ENCODE assay signal across 8 cellular contexts in the genomic region with DNA sequence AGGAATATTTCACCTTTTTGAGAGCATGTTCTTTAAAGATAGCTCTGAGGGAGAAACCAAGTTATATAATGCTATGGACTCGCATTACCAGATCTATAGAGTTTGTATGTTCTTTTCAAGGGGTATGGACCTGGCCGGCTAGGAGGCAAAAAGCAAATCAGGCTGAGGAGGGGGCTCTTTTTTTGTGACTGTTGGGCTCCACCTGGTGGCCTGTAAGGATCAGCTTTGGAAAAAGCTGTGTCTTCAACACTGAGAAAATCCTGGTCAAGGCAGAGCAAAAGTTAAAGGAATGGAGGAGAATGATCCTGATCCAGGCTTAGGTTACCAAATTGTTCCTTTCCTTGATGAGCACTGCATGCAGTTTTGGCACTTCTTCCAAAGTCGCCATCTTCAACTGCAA.
DNase-seq lines count a peak whose midpoint lies in the region; ATAC-seq, FAIRE-seq and TF ChIP-seq lines count a peak whose summit lies in the region.

No MANE protein-coding gene starts in this region.

- H3K36me3 ChIP-seq in astrocyte (ENCODE audit: insufficient read depth, low read length), result no peaks in the 10 kb centered on the region
- H3K36me3 ChIP-seq in effector memory CD4-positive, alpha-beta T cell (ENCODE audit: control insufficient read depth, insufficient read depth, low read length), result no peaks in the 10 kb centered on the region

- no peaks in the 10 kb centered on the region for H3K27me3 Mint-ChIP-seq in astrocyte (ENCODE audit: low read depth, unreplicated experiment)

- H4K20me1 ChIP-seq in astrocyte (ENCODE audit: insufficient read depth, low read length), result no peaks in the 10 kb centered on the region

- no peak overlapping the region for H3K27ac Mint-ChIP-seq in astrocyte (ENCODE audit: unreplicated experiment)

- no peak overlapping the region for H3K4me3 ChIP-seq in astrocyte (ENCODE audit: insufficient read depth, low read depth, low read length)
- H3K4me3 ChIP-seq in effector memory CD4-positive, alpha-beta T cell (ENCODE audit: insufficient read depth, low read depth, low read length, poor library complexity, severe bottlenecking), result no peak overlapping the region

- H3K9me3 ChIP-seq in astrocyte (ENCODE audit: insufficient read depth, low read depth, low read length), result no peaks in the 10 kb centered on the region
- no peaks in the 10 kb centered on the region for H3K9me3 ChIP-seq in effector memory CD4-positive, alpha-beta T cell (ENCODE audit: control insufficient read depth, low read length)

- ATAC-seq in Right ventricle myocardium superior (ENCODE audit: poor library complexity), result peak; percentile 80
- peak; percentile 53 for ATAC-seq in stimulated activated naive CD8-positive, alpha-beta T cell treated with anti-CD3 and anti-CD28 coated beads, Interleukin-15, Interleukin-2, amounts not matched to agents 100 U/mL and 50 U/mL, for 24 hours

- H3K4me1 Mint-ChIP-seq in astrocyte (ENCODE audit: low read depth, unreplicated experiment), result peaks cover 10% of the 10 kb centered on the region

- intact Hi-C loops in Right ventricle myocardium superior (cut with DNase I) (loop anchor here (5.0 kb wide), 1 partner anchor 215 kb away; the partner anchor contains the start of gene NPPC), cardiac septum (cut with DNase I) (loop anchor here (1.0 kb wide), 1 partner anchor 217 kb away; no protein-coding TSS in a partner anchor)

- no peaks in the 10 kb centered on the region for H3K9me3 Mint-ChIP-seq in astrocyte (ENCODE audit: unreplicated experiment)

- no peak overlapping the region for H3K4me2 ChIP-seq in astrocyte (ENCODE audit: low read length)

- no peak for DNase-seq in Right ventricle myocardium superior
- no peak for DNase-seq in cardiac septum (ENCODE audit: low spot score)
- DNase-seq in NCI-H2227 treated with DMSO at 0.1 percent for 48 hours (lab: John Stamatoyannopoulos, UW), result peak; percentile 8
- peak; percentile 8 for DNase-seq in astrocyte (ENCODE audit: low read depth)
- DNase-seq in iris pigment epithelial cell (ENCODE audit: low read depth), result peak; percentile 20
- peak; percentile 30 for DNase-seq in stimulated activated naive CD8-positive, alpha-beta T cell treated with anti-CD3 and anti-CD28 coated beads, Interleukin-15, Interleukin-2, amounts not matched to agents 100 U/mL and 50 U/mL, for 24 hours
- no peak for DNase-seq in effector memory CD4-positive, alpha-beta T cell
- DNase-seq in NCI-H128 (lab: John Stamatoyannopoulos, UW; ENCODE audit: unreplicated experiment), result no peak

- peak; percentile 65 for FAIRE-seq in astrocyte (lab: Jason Lieb, UNC)

- H3K36me3 Mint-ChIP-seq in astrocyte (ENCODE audit: low read depth, unreplicated experiment), result peaks cover 2% of the 10 kb centered on the region

- TF ChIP-seq CTCF in astrocyte (IDR thresholded peaks at IDR 0.05; ENCODE audit: insufficient read depth, low read depth, low read length), result peak; percentile 65

- H3K4me3 Mint-ChIP-seq in astrocyte (ENCODE audit: unreplicated experiment), result no peak overlapping the region

- H3K4me1 ChIP-seq in astrocyte (ENCODE audit: insufficient read depth, low read length), result peaks cover 13% of the 10 kb centered on the region
- H3K4me1 ChIP-seq in effector memory CD4-positive, alpha-beta T cell (ENCODE audit: control insufficient read depth, insufficient read depth, low read length, poor library complexity, severe bottlenecking), result no peaks in the 10 kb centered on the region

- no peak overlapping the region for H2AFZ ChIP-seq in astrocyte (ENCODE audit: low read depth, low read length)

- no peaks in the 10 kb centered on the region for H3K27me3 ChIP-seq in astrocyte (ENCODE audit: insufficient read depth, low read length)
- no peaks in the 10 kb centered on the region for H3K27me3 ChIP-seq in effector memory CD4-positive, alpha-beta T cell (replicated peaks; ENCODE audit: control insufficient read depth, insufficient read depth, low read length, poor library complexity, severe bottlenecking)

- no peaks in the 10 kb centered on the region for H3K79me2 ChIP-seq in astrocyte (ENCODE audit: insufficient read depth, low read length)

- no peak overlapping the region for H3K9ac ChIP-seq in astrocyte (ENCODE audit: low read length)

- H3K27ac ChIP-seq in astrocyte (ENCODE audit: low read depth, low read length), result no peak overlapping the region
- H3K27ac ChIP-seq in effector memory CD4-positive, alpha-beta T cell (ENCODE audit: insufficient read depth, low read length, poor library complexity, severe bottlenecking), result no peak overlapping the region

Comparison
In these comparisons a context has a peak if more than half of its experiments do, and no peak if none do; other contexts are left out.
1. DNase-seq: peak in NCI-H2227 treated with DMSO at 0.1 percent for 48 hours (single experiment), astrocyte (single experiment), iris pigment epithelial cell (single experiment) and stimulated activated naive CD8-positive, alpha-beta T cell treated with anti-CD3 and anti-CD28 coated beads, Interleukin-15, Interleukin-2, amounts not matched to agents 100 U/mL and 50 U/mL, for 24 hours (single experiment); none in Right ventricle myocardium superior (single experiment), cardiac septum (single experiment), effector memory CD4-positive, alpha-beta T cell (0 of 3) and NCI-H128 (single experiment).